10 cellular contexts compared by ENCODE assay signal in the genomic region with DNA sequence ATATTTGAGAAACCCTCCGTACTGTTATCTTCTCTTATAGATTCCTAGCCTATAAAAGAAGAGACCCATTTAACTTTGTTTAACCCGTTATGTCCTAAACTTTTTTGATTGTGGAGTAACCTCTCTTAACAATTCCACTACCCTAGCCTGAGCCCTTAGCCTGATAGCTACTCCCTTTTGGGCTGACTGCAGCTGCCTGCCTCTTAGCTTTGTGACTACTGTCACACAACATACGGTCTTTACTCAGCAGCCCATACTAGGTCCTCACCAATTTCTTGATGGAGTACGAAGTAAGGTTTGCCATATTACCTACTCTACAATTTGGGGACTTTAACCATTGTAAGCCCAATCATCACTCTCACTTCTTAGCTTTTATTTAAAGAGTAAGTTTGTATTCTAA.
DNase-seq lines count a peak whose midpoint lies in the region; ATAC-seq and TF ChIP-seq lines count a peak whose summit lies in the region.
"Had no signal": no experiment of that assay in that cellular context is flagged by ENCODE, and none has a peak within 500 bp of the region (broad histone marks: within the 10 kb centered on the region; RNA-seq: fewer than 3 reads in every experiment).

No MANE protein-coding gene starts in this region.

- intact Hi-C loops in activated T-helper 2 cell treated with anti-CD3 and anti-CD28 coated beads, Interferon-gamma antibody, Interleukin-2, Interleukin-4, amounts not matched to agents 10 μg/mL and 5 μg/mL and 100 μg/mL, durations not matched to agents 14 hours and 24 hours and 36 hours (cut with micrococcal nuclease): no loop called here
- intact Hi-C loops in left ventricle myocardium inferior (cut with micrococcal nuclease): no loop called here

- H3K4me3 Mint-ChIP-seq in activated T-helper 2 cell treated with anti-CD3 and anti-CD28 coated beads, Interferon-gamma antibody, Interleukin-2, Interleukin-4, amounts not matched to agents 10 μg/mL and 5 μg/mL and 100 μg/mL, durations not matched to agents 14 hours and 24 hours and 36 hours (ENCODE audit: low read depth): no peak overlapping the region
- H3K4me3 Mint-ChIP-seq in WTC11: no peak overlapping the region

- H3K27me3 ChIP-seq in neutrophil: no peaks in the 10 kb centered on the region
- H3K27me3 ChIP-seq in left ventricle myocardium inferior (ENCODE audit: low read depth): peaks cover 52% of the 10 kb centered on the region

- CTCF ChIA-PET in WTC11 (lab: Charles Lee): interaction anchor here (1.1 kb wide), 1 partner anchor 295 kb away, joined by 3 read pairs; no protein-coding TSS in a partner anchor

- H3K4me3 ChIP-seq in neutrophil (ENCODE audit: low read depth in 1 of 2, low read length in 1 of 2): no peak overlapping the region
- H3K4me3 ChIP-seq in left ventricle myocardium inferior: no peak overlapping the region
- H3K4me3 ChIP-seq: coronary artery had no signal

- no peak overlapping the region for H3K27ac Mint-ChIP-seq in activated T-helper 2 cell treated with anti-CD3 and anti-CD28 coated beads, Interferon-gamma antibody, Interleukin-2, Interleukin-4, amounts not matched to agents 10 μg/mL and 5 μg/mL and 100 μg/mL, durations not matched to agents 14 hours and 24 hours and 36 hours
- no peak overlapping the region for H3K27ac Mint-ChIP-seq in WTC11

- H3K36me3 Mint-ChIP-seq in activated T-helper 2 cell treated with anti-CD3 and anti-CD28 coated beads, Interferon-gamma antibody, Interleukin-2, Interleukin-4, amounts not matched to agents 10 μg/mL and 5 μg/mL and 100 μg/mL, durations not matched to agents 14 hours and 24 hours and 36 hours (ENCODE audit: low read depth): no peaks in the 10 kb centered on the region
- peaks cover 29% of the 10 kb centered on the region for H3K36me3 Mint-ChIP-seq in WTC11

- H3K4me1 Mint-ChIP-seq in activated T-helper 2 cell treated with anti-CD3 and anti-CD28 coated beads, Interferon-gamma antibody, Interleukin-2, Interleukin-4, amounts not matched to agents 10 μg/mL and 5 μg/mL and 100 μg/mL, durations not matched to agents 14 hours and 24 hours and 36 hours (ENCODE audit: low read depth): peaks cover 5% of the 10 kb centered on the region
- peaks cover 20% of the 10 kb centered on the region for H3K4me1 Mint-ChIP-seq in WTC11

- TF ChIP-seq CTCF in neutrophil (IDR thresholded peaks at IDR 0.05) (no peak), WTC11 (IDR thresholded peaks at IDR 0.05) (no peak), left ventricle myocardium inferior (IDR thresholded peaks at IDR 0.05; ENCODE audit: borderline replicate concordance) (no peak)

- peaks cover 54 to 77% of the 10 kb centered on the region in 2 experiments for H3K4me1 ChIP-seq in neutrophil (ENCODE audit: control insufficient read depth in 1 of 2, insufficient read depth in 1 of 2, low read depth in 1 of 2, low read length in 1 of 2)
- H3K4me1 ChIP-seq in left ventricle myocardium inferior: no peaks in the 10 kb centered on the region

- ATAC-seq in GM19324 (IDR thresholded peaks at IDR 0.05; ENCODE audit: low FRiP score, unreplicated experiment) (peak; percentile 40), HG02763 (IDR thresholded peaks at IDR 0.05; ENCODE audit: unreplicated experiment) (peak; percentile 35), WTC11 (no peak)

- peaks cover 9% of the 10 kb centered on the region for H3K9me3 Mint-ChIP-seq in activated T-helper 2 cell treated with anti-CD3 and anti-CD28 coated beads, Interferon-gamma antibody, Interleukin-2, Interleukin-4, amounts not matched to agents 10 μg/mL and 5 μg/mL and 100 μg/mL, durations not matched to agents 14 hours and 24 hours and 36 hours
- peaks cover 25% of the 10 kb centered on the region for H3K9me3 Mint-ChIP-seq in WTC11

- POLR2A ChIA-PET in WTC11 (lab: Charles Lee): no interaction called here

- no peaks in the 10 kb centered on the region for H3K9me3 ChIP-seq in neutrophil
- H3K9me3 ChIP-seq in left ventricle myocardium inferior (replicated peaks): peaks cover 8% of the 10 kb centered on the region

- peaks cover 25% of the 10 kb centered on the region for H3K27me3 Mint-ChIP-seq in activated T-helper 2 cell treated with anti-CD3 and anti-CD28 coated beads, Interferon-gamma antibody, Interleukin-2, Interleukin-4, amounts not matched to agents 10 μg/mL and 5 μg/mL and 100 μg/mL, durations not matched to agents 14 hours and 24 hours and 36 hours (ENCODE audit: low read depth)
- H3K27me3 Mint-ChIP-seq in WTC11 (ENCODE audit: low read depth): no peaks in the 10 kb centered on the region

- peak overlapping the region; percentile 71 for H3K27ac ChIP-seq in neutrophil
- H3K27ac ChIP-seq in left ventricle myocardium inferior (replicated peaks): no peak overlapping the region
- H3K27ac ChIP-seq: coronary artery had no signal

- DNase-seq in NCI-H1105 (lab: John Stamatoyannopoulos, UW) (peak; percentile 46), WTC11 (ENCODE audit: low spot score) (no peak), left ventricle myocardium inferior (no peak)
- DNase-seq in activated T-helper 2 cell treated with anti-CD3 and anti-CD28 coated beads, Interferon-gamma antibody, Interleukin-2, Interleukin-4, amounts not matched to agents 10 μg/mL and 5 μg/mL and 100 μg/mL, durations not matched to agents 14 hours and 24 hours and 36 hours (ENCODE audit: low spot score): no peak
- DNase-seq: islet precursor cell, NCI-H524 treated with DMSO at 0.1 percent for 48 hours had no signal

- H3K36me3 ChIP-seq in neutrophil: no peaks in the 10 kb centered on the region
- no peaks in the 10 kb centered on the region for H3K36me3 ChIP-seq in left ventricle myocardium inferior

TF ChIP-seq in WTC11, 78 proteins besides CTCF, POLR2A, EP300 and RAD21 (continues in another document):
- TF ChIP-seq, protein P1, sequence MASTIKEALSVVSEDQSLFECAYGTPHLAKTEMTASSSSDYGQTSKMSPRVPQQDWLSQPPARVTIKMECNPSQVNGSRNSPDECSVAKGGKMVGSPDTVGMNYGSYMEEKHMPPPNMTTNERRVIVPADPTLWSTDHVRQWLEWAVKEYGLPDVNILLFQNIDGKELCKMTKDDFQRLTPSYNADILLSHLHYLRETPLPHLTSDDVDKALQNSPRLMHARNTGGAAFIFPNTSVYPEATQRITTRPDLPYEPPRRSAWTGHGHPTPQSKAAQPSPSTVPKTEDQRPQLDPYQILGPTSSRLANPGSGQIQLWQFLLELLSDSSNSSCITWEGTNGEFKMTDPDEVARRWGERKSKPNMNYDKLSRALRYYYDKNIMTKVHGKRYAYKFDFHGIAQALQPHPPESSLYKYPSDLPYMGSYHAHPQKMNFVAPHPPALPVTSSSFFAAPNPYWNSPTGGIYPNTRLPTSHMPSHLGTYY (CRISPR knock-in tag; IDR thresholded peaks at IDR 0.05): no peak
- no peak for TF ChIP-seq SOX15 (CRISPR knock-in tag; IDR thresholded peaks at IDR 0.05)
- TF ChIP-seq ZNF138 (CRISPR knock-in tag; conservative IDR thresholded peaks at IDR 0.05): no peak
- TF ChIP-seq, protein P2, sequence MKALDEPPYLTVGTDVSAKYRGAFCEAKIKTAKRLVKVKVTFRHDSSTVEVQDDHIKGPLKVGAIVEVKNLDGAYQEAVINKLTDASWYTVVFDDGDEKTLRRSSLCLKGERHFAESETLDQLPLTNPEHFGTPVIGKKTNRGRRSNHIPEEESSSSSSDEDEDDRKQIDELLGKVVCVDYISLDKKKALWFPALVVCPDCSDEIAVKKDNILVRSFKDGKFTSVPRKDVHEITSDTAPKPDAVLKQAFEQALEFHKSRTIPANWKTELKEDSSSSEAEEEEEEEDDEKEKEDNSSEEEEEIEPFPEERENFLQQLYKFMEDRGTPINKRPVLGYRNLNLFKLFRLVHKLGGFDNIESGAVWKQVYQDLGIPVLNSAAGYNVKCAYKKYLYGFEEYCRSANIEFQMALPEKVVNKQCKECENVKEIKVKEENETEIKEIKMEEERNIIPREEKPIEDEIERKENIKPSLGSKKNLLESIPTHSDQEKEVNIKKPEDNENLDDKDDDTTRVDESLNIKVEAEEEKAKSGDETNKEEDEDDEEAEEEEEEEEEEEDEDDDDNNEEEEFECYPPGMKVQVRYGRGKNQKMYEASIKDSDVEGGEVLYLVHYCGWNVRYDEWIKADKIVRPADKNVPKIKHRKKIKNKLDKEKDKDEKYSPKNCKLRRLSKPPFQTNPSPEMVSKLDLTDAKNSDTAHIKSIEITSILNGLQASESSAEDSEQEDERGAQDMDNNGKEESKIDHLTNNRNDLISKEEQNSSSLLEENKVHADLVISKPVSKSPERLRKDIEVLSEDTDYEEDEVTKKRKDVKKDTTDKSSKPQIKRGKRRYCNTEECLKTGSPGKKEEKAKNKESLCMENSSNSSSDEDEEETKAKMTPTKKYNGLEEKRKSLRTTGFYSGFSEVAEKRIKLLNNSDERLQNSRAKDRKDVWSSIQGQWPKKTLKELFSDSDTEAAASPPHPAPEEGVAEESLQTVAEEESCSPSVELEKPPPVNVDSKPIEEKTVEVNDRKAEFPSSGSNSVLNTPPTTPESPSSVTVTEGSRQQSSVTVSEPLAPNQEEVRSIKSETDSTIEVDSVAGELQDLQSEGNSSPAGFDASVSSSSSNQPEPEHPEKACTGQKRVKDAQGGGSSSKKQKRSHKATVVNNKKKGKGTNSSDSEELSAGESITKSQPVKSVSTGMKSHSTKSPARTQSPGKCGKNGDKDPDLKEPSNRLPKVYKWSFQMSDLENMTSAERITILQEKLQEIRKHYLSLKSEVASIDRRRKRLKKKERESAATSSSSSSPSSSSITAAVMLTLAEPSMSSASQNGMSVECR (CRISPR knock-in tag; IDR thresholded peaks at IDR 0.05; ENCODE audit: borderline replicate concordance): no peak
- TF ChIP-seq, protein P3, sequence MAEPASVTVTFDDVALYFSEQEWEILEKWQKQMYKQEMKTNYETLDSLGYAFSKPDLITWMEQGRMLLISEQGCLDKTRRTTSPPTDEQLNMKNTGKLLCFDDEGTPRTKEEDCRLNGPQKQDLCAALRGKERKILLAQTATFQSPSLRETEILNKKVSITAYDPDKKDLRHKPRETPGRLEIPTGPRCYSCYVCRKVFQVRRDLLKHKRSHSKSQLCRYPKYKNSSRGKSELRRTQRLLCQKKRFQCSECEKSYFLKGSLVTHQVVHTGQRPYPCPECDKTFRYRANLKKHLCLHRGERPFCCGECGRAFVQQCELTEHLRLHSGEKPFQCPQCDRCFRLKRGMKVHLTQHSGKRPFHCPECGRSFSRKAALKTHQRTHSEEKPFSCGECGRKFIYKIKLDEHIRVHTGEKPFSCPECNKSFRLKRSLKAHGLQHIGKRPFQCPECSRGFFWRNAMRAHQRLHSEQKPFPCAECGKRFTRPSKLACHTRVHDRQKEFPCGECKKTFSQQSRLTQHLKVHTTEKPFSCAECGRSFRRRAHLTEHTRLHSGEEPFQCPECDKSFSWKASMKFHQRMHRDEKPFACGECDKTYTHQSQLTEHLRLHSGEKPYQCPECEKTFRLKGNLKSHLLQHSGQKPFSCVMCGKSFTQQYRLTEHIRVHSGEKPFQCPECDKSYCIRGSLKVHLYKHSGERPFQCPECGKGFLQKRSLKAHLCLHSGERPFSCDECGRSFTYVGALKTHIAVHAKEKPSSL (CRISPR knock-in tag; conservative IDR thresholded peaks at IDR 0.05): no peak
- no peak for TF ChIP-seq RELA (CRISPR knock-in tag; IDR thresholded peaks at IDR 0.05; ENCODE audit: borderline replicate concordance)
- no peak for TF ChIP-seq ZNF423 (CRISPR knock-in tag; IDR thresholded peaks at IDR 0.05)
- no peak for TF ChIP-seq TEAD4 (CRISPR knock-in tag; IDR thresholded peaks at IDR 0.05)
- TF ChIP-seq FOXK1 (CRISPR knock-in tag; IDR thresholded peaks at IDR 0.05): no peak
